ENCODE assay signal across 7 cellular contexts in the genomic region with DNA sequence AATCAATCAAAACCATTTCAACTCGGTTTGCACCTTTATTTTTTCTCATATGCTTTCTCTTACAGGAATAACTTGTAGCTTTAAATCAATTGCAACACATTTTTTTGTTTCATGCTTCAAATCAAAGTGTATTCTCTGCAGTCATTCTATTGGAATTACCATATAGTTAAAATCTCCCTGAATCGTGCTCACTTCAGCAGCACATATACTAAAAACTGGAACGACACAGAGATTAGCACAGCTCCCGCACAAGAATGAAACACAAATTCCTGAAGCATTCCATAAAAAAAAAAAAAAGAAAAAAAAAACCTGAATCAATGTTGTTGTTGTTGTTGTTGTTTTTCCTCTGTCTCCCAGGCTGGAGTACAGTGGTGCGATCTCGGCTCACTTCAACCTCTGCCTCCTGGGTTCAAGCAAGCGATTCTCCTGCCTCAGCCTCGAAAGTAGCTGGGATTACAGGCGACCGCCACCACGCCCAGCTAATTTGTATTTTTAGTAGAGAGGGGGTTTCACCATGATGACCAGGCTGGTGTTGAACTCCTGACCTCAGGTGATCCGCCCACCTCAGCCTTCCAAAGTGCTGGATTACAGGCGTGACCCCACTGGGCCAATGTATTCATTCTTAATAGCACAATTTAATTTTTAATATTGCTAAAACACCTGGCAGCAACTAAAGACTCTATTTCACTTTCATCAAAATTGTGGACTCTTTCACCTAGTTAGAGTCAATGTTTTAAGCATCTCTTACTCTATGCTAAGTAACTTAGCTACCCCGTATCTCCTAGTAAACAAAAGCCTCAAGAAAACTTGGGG. TPM values are rescaled to one million over a fixed set of nuclear protein-coding genes. Genes with fewer than 3 reads are reported as not detected.
DNase-seq lines count a peak whose midpoint lies in the region; ATAC-seq, FAIRE-seq and TF ChIP-seq lines count a peak whose summit lies in the region.

No MANE protein-coding gene starts in this region.

- peak overlapping the region; percentile 78 for H3K4me3 ChIP-seq in RWPE2 (ENCODE audit: severe bottlenecking)
- H3K4me3 ChIP-seq in esophagus squamous epithelium: peak overlapping the region in 3 of 4 donors; percentile 70 to 86 (median 75)
- H3K4me3 ChIP-seq in gastrocnemius medialis: peak overlapping the region; percentile 62 to 94 (median 70)

- intact Hi-C loops in esophagus squamous epithelium (cut with DNase I): no loop called here
- intact Hi-C loops in gastrocnemius medialis (cut with DNase I; ENCODE audit: low total_unique reads): no loop called here

- H3K9me3 ChIP-seq in RWPE2 (ENCODE audit: severe bottlenecking): no peaks in the 10 kb centered on the region
- no peaks in the 10 kb centered on the region for H3K9me3 ChIP-seq in esophagus squamous epithelium
- no peaks in the 10 kb centered on the region for H3K9me3 ChIP-seq in gastrocnemius medialis

- in situ Hi-C loops in gastrocnemius medialis (cut with MboI; ENCODE audit: low sequenced_read_pairs in 4 of 4): no loop called here

- ATAC-seq in RWPE2 (ENCODE audit: low read depth) (no peak), gastrocnemius medialis (no peak), GM21619 (IDR thresholded peaks at IDR 0.05; ENCODE audit: unreplicated experiment) (no peak)

- H3K27ac ChIP-seq in RWPE2 (ENCODE audit: poor library complexity, severe bottlenecking) (peak overlapping the region; percentile 55), esophagus squamous epithelium (peak overlapping the region in 2 of 4 donors; percentile 91 to 93), gastrocnemius medialis (peak overlapping the region in 2 of 4 donors; percentile 76 to 88)

- H3K27me3 ChIP-seq in RWPE2 (ENCODE audit: insufficient read depth, poor library complexity, severe bottlenecking): no peaks in the 10 kb centered on the region
- no peaks in the 10 kb centered on the region for H3K27me3 ChIP-seq in esophagus squamous epithelium
- no peaks in the 10 kb centered on the region for H3K27me3 ChIP-seq in gastrocnemius medialis

- TF ChIP-seq POLR2A in GM12892 (IDR thresholded peaks at IDR 0.05; ENCODE audit: low read depth, low read length) (no peak), esophagus squamous epithelium (IDR thresholded peaks at IDR 0.05) (no peak), gastrocnemius medialis (IDR thresholded peaks at IDR 0.05) (no peak)

- DNase-seq in GM12892 (ENCODE audit: insufficient read length) (no peak), RWPE2 (ENCODE audit: low spot score) (no peak), esophagus squamous epithelium (lab: John Stamatoyannopoulos, UW) (no peak), gastrocnemius medialis (no peak), SW 1271 (lab: John Stamatoyannopoulos, UW) (no peak), nucleus accumbens (lab: John Stamatoyannopoulos, UW) (no peak)

- H3K36me3 ChIP-seq in RWPE2 (ENCODE audit: low read depth) (peaks cover 32% of the 10 kb centered on the region), esophagus squamous epithelium (peaks cover 0 to 25% (median 1%) of the 10 kb centered on the region in 3 donors), gastrocnemius medialis (peaks cover 0 to 23% of the 10 kb centered on the region in 2 donors)

- peak; percentile 63 for FAIRE-seq in GM12892 (lab: Jason Lieb, UNC)

- TF ChIP-seq CTCF in RWPE2 (IDR thresholded peaks at IDR 0.05; ENCODE audit: poor library complexity, severe bottlenecking): no peak
- TF ChIP-seq CTCF in esophagus squamous epithelium (IDR thresholded peaks at IDR 0.05): no peak
- TF ChIP-seq CTCF in gastrocnemius medialis (IDR thresholded peaks at IDR 0.05 in 4 of 5, conservative IDR thresholded peaks at IDR 0.05 in 1 of 5): no peak

- 35 to 40% methylated on average over 14 of the region's 14 CpGs for WGBS in esophagus squamous epithelium, 2 donors

- H3K4me1 ChIP-seq in RWPE2 (ENCODE audit: insufficient read depth, poor library complexity, severe bottlenecking): peaks cover 8% of the 10 kb centered on the region
- peaks cover 7 to 38% (median 11%) of the 10 kb centered on the region in 3 donors for H3K4me1 ChIP-seq in esophagus squamous epithelium
- peaks cover 14 to 15% of the 10 kb centered on the region in 2 donors for H3K4me1 ChIP-seq in gastrocnemius medialis

RNA-seq across cellular contexts. Expression of gene EIF2AK1, which starts 1.5 kb away (rescaled TPM):
- polyA plus RNA-seq in GM12892 (2012; ENCODE audit: missing spikeins): 61.8 TPM
- total RNA-seq in esophagus squamous epithelium: 100 to 1,000 TPM; 119 to 226 (median 150) TPM
- 100 to 1,000 TPM in 2 of 4 donors, 10 to 100 TPM in 2; 74.5 to 284 (median 111) TPM for total RNA-seq in gastrocnemius medialis

RNA-seq across cellular contexts. Expression of gene ANKRD61, which starts 26.3 kb away (rescaled TPM):
- polyA plus RNA-seq in GM12892 (2012; ENCODE audit: missing spikeins): 0.76 TPM
- total RNA-seq in esophagus squamous epithelium (under 1 TPM in 1 of 4 donors, not detected in 3; 0.26 TPM), gastrocnemius medialis (1 to 10 TPM in 1 of 4 donors, under 1 TPM in 1, not detected in 2; 0.39 to 1.0 TPM)

RNA-seq across cellular contexts. Expression of gene USP42, which starts 47.2 kb away (rescaled TPM):
- 4.5 TPM for polyA plus RNA-seq in GM12892 (2012; ENCODE audit: missing spikeins)
- total RNA-seq in esophagus squamous epithelium (1 to 10 TPM; 5.2 to 6.1 (median 5.6) TPM), gastrocnemius medialis (1 to 10 TPM; 4.7 to 5.0 (median 4.9) TPM)

RNA-seq across cellular contexts. Expression of gene AIMP2, which starts 48.5 kb away (rescaled TPM):
- polyA plus RNA-seq in GM12892 (2012; ENCODE audit: missing spikeins): 30.6 TPM
- 10 to 100 TPM; 34.7 to 61.4 (median 50.3) TPM for total RNA-seq in esophagus squamous epithelium
- total RNA-seq in gastrocnemius medialis: 100 to 1,000 TPM in 3 of 4 donors, 10 to 100 TPM in 1; 99.1 to 272 (median 194) TPM

RNA-seq across cellular contexts. Expression of gene PMS2, which starts 48.7 kb away (rescaled TPM):
- 12.6 TPM for polyA plus RNA-seq in GM12892 (2012; ENCODE audit: missing spikeins)
- total RNA-seq in esophagus squamous epithelium: 10 to 100 TPM in 2 of 4 donors, 1 to 10 TPM in 2; 7.0 to 13.9 (median 10.0) TPM
- 1 to 10 TPM; 3.6 to 9.0 (median 7.2) TPM for total RNA-seq in gastrocnemius medialis
